In the genomic region with DNA sequence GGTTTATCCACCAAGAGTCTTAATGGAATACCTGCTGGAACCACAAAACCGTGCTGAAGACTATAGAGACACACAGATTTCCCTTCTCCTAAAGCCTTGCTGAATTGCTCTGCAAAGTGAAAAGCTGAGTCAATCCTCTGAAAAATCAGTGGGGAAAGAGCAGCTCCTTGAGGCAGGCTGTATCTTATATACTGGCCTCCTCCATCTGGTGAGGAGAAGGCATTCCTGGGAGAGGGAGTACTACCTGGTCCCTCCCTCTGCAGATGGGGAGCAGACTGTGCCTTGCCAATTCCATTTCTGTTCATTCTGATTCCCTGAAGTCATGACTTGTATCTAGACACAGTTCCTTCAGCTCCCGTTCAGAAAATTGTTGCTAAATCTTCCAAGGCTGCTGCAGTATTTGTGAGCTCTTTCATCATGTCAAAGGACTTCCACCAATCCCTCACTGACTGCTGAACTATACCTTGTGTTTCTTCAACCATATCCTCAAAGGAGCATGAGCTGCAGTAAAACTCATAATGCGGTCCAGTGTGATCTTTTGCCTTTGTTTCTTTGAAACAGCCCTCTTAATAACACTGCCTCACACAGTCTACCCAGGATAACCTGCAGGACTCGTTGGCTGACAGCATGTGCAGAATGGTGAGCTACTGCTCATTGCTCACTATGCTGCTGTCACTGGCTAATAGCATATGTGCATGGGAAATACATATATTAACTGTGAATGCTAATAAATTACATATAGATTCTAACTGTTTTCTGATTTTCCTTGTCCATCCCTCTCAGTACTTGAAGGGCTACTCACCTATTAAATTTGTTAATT, we compare ENCODE assay signal across 18 cellular contexts.
DNase-seq lines count a peak whose midpoint lies in the region; ATAC-seq, FAIRE-seq and TF ChIP-seq lines count a peak whose summit lies in the region.
"Had no signal": no experiment of that assay in that cellular context is flagged by ENCODE, and none has a peak within 500 bp of the region (broad histone marks: within the 10 kb centered on the region; RNA-seq: fewer than 3 reads in every experiment).

No MANE protein-coding gene starts in this region.

- no peak overlapping the region for H3K27ac Mint-ChIP-seq in CD14-positive monocyte
- H3K27ac Mint-ChIP-seq: activated CD4-positive, alpha-beta memory T cell treated with anti-CD3 and anti-CD28 coated beads for 36 hours had no signal

- no peak overlapping the region for H2BK5ac ChIP-seq in mesendoderm (ENCODE audit: low read length)

- no peaks in the 10 kb centered on the region for H3K79me1 ChIP-seq in mesendoderm (ENCODE audit: low read length)

- H3K27me3 ChIP-seq in brain microvascular endothelial cell (replicated peaks) (no peaks in the 10 kb centered on the region), mesendoderm (ENCODE audit: insufficient read depth, low read length, poor library complexity) (no peaks in the 10 kb centered on the region)

- H2BK120ac ChIP-seq in mesendoderm (ENCODE audit: low read depth, low read length) = no peak overlapping the region

- H3K18ac ChIP-seq in mesendoderm (ENCODE audit: low read length) = no peak overlapping the region

- peaks cover 0 to 13% (median 4%) of the 10 kb centered on the region in 7 donors for H3K9me3 Mint-ChIP-seq in CD14-positive monocyte
- H3K9me3 Mint-ChIP-seq: activated CD4-positive, alpha-beta memory T cell treated with anti-CD3 and anti-CD28 coated beads for 36 hours had no signal

- in situ Hi-C loops in brain microvascular endothelial cell (cut with HindIII; ENCODE audit: low pct_ligation_motif_present, low sequenced_read_pairs) = no loop called here

- H3K23ac ChIP-seq in mesendoderm (ENCODE audit: low read length) = no peak overlapping the region

- no peak overlapping the region for H4K8ac ChIP-seq in mesendoderm (ENCODE audit: low read depth, low read length)

- H3K36me3 ChIP-seq in brain microvascular endothelial cell (replicated peaks) = no peaks in the 10 kb centered on the region
- no peaks in the 10 kb centered on the region for H3K36me3 ChIP-seq in mesendoderm (ENCODE audit: control insufficient read depth, insufficient read depth, low read length)

- H3K36me3 Mint-ChIP-seq in CD14-positive monocyte = no peaks in the 10 kb centered on the region
- H3K36me3 Mint-ChIP-seq: activated CD4-positive, alpha-beta memory T cell treated with anti-CD3 and anti-CD28 coated beads for 36 hours had no signal

- no peak overlapping the region for H3K4ac ChIP-seq in mesendoderm (ENCODE audit: low read depth, low read length)

- H3K4me1 ChIP-seq in mesendoderm (ENCODE audit: control insufficient read depth, low read depth, low read length) = no peaks in the 10 kb centered on the region

- intact Hi-C loops in CD14-positive monocyte (cut with micrococcal nuclease) = no loop called here

- DNase-seq in D721Med (ENCODE audit: insufficient read length, low spot score) = no peak
- DNase-seq in MV-4-11 (lab: John Stamatoyannopoulos, UW) = peak; percentile 44
- no peak for DNase-seq in brain microvascular endothelial cell
- peak; percentile 45 for DNase-seq in mesendoderm
- no peak for DNase-seq in CD14-positive monocyte (ENCODE audit: low spot score)
- DNase-seq in SHP77 (lab: John Stamatoyannopoulos, UW) = no peak
- DNase-seq in A172 (ENCODE audit: low spot score) = no peak
- DNase-seq: activated CD4-positive, alpha-beta memory T cell treated with anti-CD3 and anti-CD28 coated beads for 36 hours; activated effector memory CD4-positive, alpha-beta T cell treated with anti-CD3 and anti-CD28 coated beads, Interleukin-2, amount 50 U/mL, for 16 hours; cerebellar nuclear complex; islet precursor cell; NCI-H1694; NK-92 treated with Interleukin-12 subunit alpha and Interleukin-12 subunit beta, amount 100 ng/mL, for 24 hours; right cardiac atrium; substantia nigra had no signal

- H2AK5ac ChIP-seq in mesendoderm (ENCODE audit: low read length) = no peak overlapping the region

- no peak overlapping the region for H3K9ac ChIP-seq in mesendoderm (ENCODE audit: low read length)

- FAIRE-seq in D721Med (lab: Jason Lieb, UNC) = no peak
- FAIRE-seq: GM19239, H54 had no signal

- no peak overlapping the region for H3K4me3 Mint-ChIP-seq in CD14-positive monocyte
- H3K4me3 Mint-ChIP-seq: activated CD4-positive, alpha-beta memory T cell treated with anti-CD3 and anti-CD28 coated beads for 36 hours had no signal

- no peak overlapping the region for H4K5ac ChIP-seq in mesendoderm (ENCODE audit: low read length)

- H3K56ac ChIP-seq in mesendoderm (ENCODE audit: low read length) = no peak overlapping the region

- H3K4me1 Mint-ChIP-seq in CD14-positive monocyte = peaks cover 8% of the 10 kb centered on the region

- TF ChIP-seq CTCF in D721Med (IDR thresholded peaks at IDR 0.05; ENCODE audit: insufficient read depth, missing control alignments) (peak; percentile 21), brain microvascular endothelial cell (IDR thresholded peaks at IDR 0.05; ENCODE audit: low read depth, low read length, missing control alignments) (peak; percentile 44), CD14-positive monocyte (IDR thresholded peaks at IDR 0.05) (no peak)

- no CpG with 5 or more reads among the region's 4 CpGs for WGBS in mesendoderm (ENCODE audit: extremely low coverage, insufficient coverage, low lambda C conversion rate)

- H3K27ac ChIP-seq in brain microvascular endothelial cell = no peak overlapping the region
- H3K27ac ChIP-seq in mesendoderm (ENCODE audit: low read depth, low read length) = no peak overlapping the region

- H3K4me2 ChIP-seq in mesendoderm (ENCODE audit: low read length) = no peak overlapping the region

- peak overlapping the region; percentile 80 for H2BK15ac ChIP-seq in mesendoderm (replicated peaks; ENCODE audit: low read depth)

- H3K79me2 ChIP-seq in mesendoderm (ENCODE audit: control insufficient read depth, insufficient read depth, low read length) = no peaks in the 10 kb centered on the region

- H3K27me3 Mint-ChIP-seq in CD14-positive monocyte (ENCODE audit: low read depth in 3 of 3) = peaks cover 17 to 36% (median 28%) of the 10 kb centered on the region in 3 donors

- ATAC-seq in GM21786 (IDR thresholded peaks at IDR 0.05; ENCODE audit: unreplicated experiment) = no peak
- ATAC-seq: right cardiac atrium had no signal

- no peak overlapping the region for H3K4me3 ChIP-seq in brain microvascular endothelial cell (ENCODE audit: low read depth, low read length)
- H3K4me3 ChIP-seq in mesendoderm (ENCODE audit: low read length) = no peak overlapping the region

Comparison
In these comparisons a context has a peak if more than half of its experiments do, and no peak if none do; other contexts are left out.
1. DNase-seq: peak in MV-4-11 (single experiment) and mesendoderm (single experiment); none in D721Med (single experiment), brain microvascular endothelial cell (single experiment), CD14-positive monocyte (single experiment), SHP77 (0 of 2) and A172 (single experiment).